13 cellular contexts compared by ENCODE assay signal in genomic region chr11:120184946-120185677, GRCh38. TPM values are rescaled to one million over a fixed set of nuclear protein-coding genes. Genes with fewer than 3 reads are reported as not detected.
DNase-seq lines count a peak whose midpoint lies in the region; ATAC-seq and TF ChIP-seq lines count a peak whose summit lies in the region.
"Had no signal": no experiment of that assay in that cellular context is flagged by ENCODE, and none has a peak within 500 bp of the region (broad histone marks: within the 10 kb centered on the region; RNA-seq: fewer than 3 reads in every experiment).

No MANE protein-coding gene starts in this region.

- H3K9me3 ChIP-seq in upper lobe of right lung, result no peaks in the 10 kb centered on the region

- no peak overlapping the region for H3K4me3 ChIP-seq in upper lobe of right lung

- H3K4me1 Mint-ChIP-seq in nephron, result peaks cover 99% of the 10 kb centered on the region

- no peaks in the 10 kb centered on the region for H3K36me3 Mint-ChIP-seq in nephron (ENCODE audit: low read depth)

- DNase-seq in activated CD4-positive, CD25-positive, alpha-beta regulatory T cell treated with anti-CD3 and anti-CD28 coated beads, Interleukin-2, amount 50 U/mL, for 72 hours, result peak; percentile 13
- DNase-seq in glomerular visceral epithelial cell (ENCODE audit: extremely low spot score) (peak; percentile 20), upper lobe of right lung (peak; percentile 62), occipital lobe (lab: John Stamatoyannopoulos, UW) (no peak), DMS53 treated with DMSO at 0.1 percent for 48 hours (lab: John Stamatoyannopoulos, UW; ENCODE audit: unreplicated experiment) (no peak)
- DNase-seq: activated CD4-positive, alpha-beta memory T cell treated with anti-CD3 and anti-CD28 coated beads, Interleukin-2, amount 10 ng/mL, durations not matched to agents 7 days and 5 days; EL; NCI-H2171; stimulated activated naive CD8-positive, alpha-beta T cell treated with anti-CD3 and anti-CD28 coated beads, Interleukin-15, amount 100 ng/mL, for 72 hours had no signal

- no peaks in the 10 kb centered on the region for H3K27me3 ChIP-seq in upper lobe of right lung

- H3K4me1 ChIP-seq in upper lobe of right lung, result peaks cover 7% of the 10 kb centered on the region

- H3K27me3 Mint-ChIP-seq in nephron (ENCODE audit: low read depth), result peaks cover 7% of the 10 kb centered on the region

- intact Hi-C loops in upper lobe of right lung (cut with DNase I), result no loop called here

- no peaks in the 10 kb centered on the region for H3K9me3 Mint-ChIP-seq in nephron
- H3K9me3 Mint-ChIP-seq: activated CD4-positive, alpha-beta memory T cell treated with anti-CD3 and anti-CD28 coated beads, Interleukin-2, amount 10 ng/mL, durations not matched to agents 7 days and 5 days; stimulated activated naive CD8-positive, alpha-beta T cell treated with anti-CD3 and anti-CD28 coated beads, Interleukin-15, amount 100 ng/mL, for 72 hours had no signal

- H3K4me3 Mint-ChIP-seq in nephron, result peak overlapping the region; percentile 21 to 70 (median 43)
- H3K4me3 Mint-ChIP-seq: activated CD4-positive, alpha-beta memory T cell treated with anti-CD3 and anti-CD28 coated beads, Interleukin-2, amount 10 ng/mL, durations not matched to agents 7 days and 5 days; stimulated activated naive CD8-positive, alpha-beta T cell treated with anti-CD3 and anti-CD28 coated beads, Interleukin-15, amount 100 ng/mL, for 72 hours had no signal

- H3K27ac ChIP-seq in upper lobe of right lung, result peak overlapping the region; percentile 6
- H3K27ac ChIP-seq: 22Rv1 had no signal

- ATAC-seq in activated CD4-positive, CD25-positive, alpha-beta regulatory T cell treated with anti-CD3 and anti-CD28 coated beads, Interleukin-2, amount 50 U/mL, for 24 hours, result no peak
- ATAC-seq in upper lobe of right lung (peak; percentile 35), HG02981 (IDR thresholded peaks at IDR 0.05; ENCODE audit: unreplicated experiment) (no peak)
- ATAC-seq: stimulated activated naive CD8-positive, alpha-beta T cell treated with anti-CD3 and anti-CD28 coated beads, Interleukin-15, amount 100 ng/mL, for 72 hours had no signal

- TF ChIP-seq CTCF in nephron (IDR thresholded peaks at IDR 0.05; ENCODE audit: unreplicated experiment in 3 of 3) (no peak), upper lobe of right lung (IDR thresholded peaks at IDR 0.05) (no peak)

- H3K27ac Mint-ChIP-seq in nephron, result peak overlapping the region; percentile 98 to 99 (median 98)
- H3K27ac Mint-ChIP-seq: activated CD4-positive, alpha-beta memory T cell treated with anti-CD3 and anti-CD28 coated beads, Interleukin-2, amount 10 ng/mL, durations not matched to agents 7 days and 5 days had no signal

- no peaks in the 10 kb centered on the region for H3K36me3 ChIP-seq in upper lobe of right lung

RNA-seq across cellular contexts. Expression of gene OAF, which starts 25.7 kb away (rescaled TPM):
- total RNA-seq in upper lobe of right lung (19.8 TPM), occipital lobe (1.4 TPM)

RNA-seq across cellular contexts. Expression of gene TRIM29, which starts 47.2 kb away (rescaled TPM):
- 3.4 TPM for total RNA-seq in upper lobe of right lung
- total RNA-seq in occipital lobe, result 0.47 TPM
- total RNA-seq: activated CD4-positive, alpha-beta memory T cell treated with anti-CD3 and anti-CD28 coated beads, Interleukin-2, amount 10 ng/mL, durations not matched to agents 7 days and 5 days had no signal

RNA-seq across cellular contexts. Expression of gene POU2F3, which starts 54.8 kb away (rescaled TPM):
- 3.0 TPM for total RNA-seq in upper lobe of right lung
- total RNA-seq in occipital lobe, result not detected
- total RNA-seq: activated CD4-positive, alpha-beta memory T cell treated with anti-CD3 and anti-CD28 coated beads, Interleukin-2, amount 10 ng/mL, durations not matched to agents 7 days and 5 days had no signal

Comparison
In these comparisons a context has a peak if more than half of its experiments do, and no peak if none do; other contexts are left out.
1. DNase-seq: peak in activated CD4-positive, CD25-positive, alpha-beta regulatory T cell treated with anti-CD3 and anti-CD28 coated beads, Interleukin-2, amount 50 U/mL, for 72 hours (single experiment), glomerular visceral epithelial cell (single experiment) and upper lobe of right lung (single experiment); none in occipital lobe (single experiment) and DMS53 treated with DMSO at 0.1 percent for 48 hours (single experiment).